In the genomic region with DNA sequence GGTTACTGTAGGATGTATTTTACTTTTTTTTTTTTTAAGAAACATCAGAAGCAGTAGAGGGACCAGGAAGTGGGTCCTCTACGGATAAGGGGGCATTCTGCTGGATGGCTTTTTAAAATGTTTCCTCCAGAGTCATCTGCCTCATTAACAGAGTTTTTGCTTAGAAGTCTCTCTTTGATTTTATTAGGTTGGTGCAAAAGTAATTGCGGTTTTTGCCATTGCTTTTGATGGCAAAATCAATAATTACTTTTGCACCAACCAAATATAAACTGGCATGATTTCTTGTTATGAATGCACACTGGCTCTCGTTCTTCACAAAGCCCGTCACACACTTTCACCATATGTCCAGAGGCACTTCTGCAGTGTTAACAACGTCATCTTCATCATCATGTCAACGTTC, we compare ENCODE assay signal across 32 cellular contexts.
"Had no signal": no experiment of that assay in that cellular context is flagged by ENCODE, and none has a peak within 500 bp of the region (broad histone marks: within the 10 kb centered on the region; RNA-seq: fewer than 3 reads in every experiment).

No MANE protein-coding gene starts in this region.

- H3K27ac ChIP-seq: VCaP, WERI-Rb-1 had no signal

- H3K36me3 ChIP-seq: WERI-Rb-1 had no signal

- FAIRE-seq: TTC549 had no signal

- ATAC-seq: activated CD4-positive, alpha-beta T cell treated with anti-CD3 and anti-CD28 coated beads for 36 hours; activated CD4-positive, CD25-positive, alpha-beta regulatory T cell treated with anti-CD3 and anti-CD28 coated beads, Interleukin-2, amount 50 U/mL, for 24 hours; activated CD8-positive, alpha-beta memory T cell treated with anti-CD3 and anti-CD28 coated beads, Interleukin-2, amount 10 ng/mL, durations not matched to agents 7 days and 5 days; activated CD8-positive, alpha-beta T cell treated with anti-CD3 and anti-CD28 coated beads for 36 hours; activated CD8-positive, alpha-beta T cell treated with anti-CD3 and anti-CD28 coated beads, Interleukin-2, amount 10 ng/mL, durations not matched to agents 7 days and 5 days; T-helper 17 cell; WTC11 had no signal

- DNase-seq: activated B cell treated with CpG ODN at 0.5 μM for 24 hours; activated CD4-positive, alpha-beta memory T cell treated with anti-CD3 and anti-CD28 coated beads for 36 hours; activated CD4-positive, alpha-beta memory T cell treated with anti-CD3 and anti-CD28 coated beads, Interleukin-2, amount 10 ng/mL, durations not matched to agents 7 days and 5 days; activated CD4-positive, alpha-beta T cell treated with anti-CD3 and anti-CD28 coated beads for 1 hour; activated CD4-positive, alpha-beta T cell treated with anti-CD3 and anti-CD28 coated beads for 36 hours; activated CD4-positive, alpha-beta T cell treated with anti-CD3 and anti-CD28 coated beads for 4 hours; activated CD4-positive, alpha-beta T cell treated with anti-CD3 and anti-CD28 coated beads for 48 hours; activated CD4-positive, alpha-beta T cell treated with anti-CD3 and anti-CD28 coated beads, Interleukin-2, amount 10 ng/mL, durations not matched to agents 24 days and 14 days; activated CD4-positive, alpha-beta T cell treated with anti-CD3 and anti-CD28 coated beads, Interleukin-2, amount 10 ng/mL, durations not matched to agents 7 days and 5 days; activated CD4-positive, alpha-beta T cell treated with anti-CD3 and anti-CD28 coated beads, Interleukin-2, amount 50 U/mL, for 1 hour; activated CD4-positive, alpha-beta T cell treated with anti-CD3 and anti-CD28 coated beads, Interleukin-2, amount 50 U/mL, for 4 hours; activated CD4-positive, alpha-beta T cell treated with anti-CD3 and anti-CD28 coated beads, Interleukin-2, amount 50 U/mL, for 48 hours; activated CD4-positive, CD25-positive, alpha-beta regulatory T cell; activated CD4-positive, CD25-positive, alpha-beta regulatory T cell treated with anti-CD3 and anti-CD28 coated beads, Interleukin-2, amount 50 U/mL, for 72 hours; activated CD8-positive, alpha-beta memory T cell treated with anti-CD3 and anti-CD28 coated beads for 24 hours; activated CD8-positive, alpha-beta memory T cell treated with anti-CD3 and anti-CD28 coated beads, Interleukin-2, amount 10 ng/mL, durations not matched to agents 7 days and 5 days; activated CD8-positive, alpha-beta memory T cell treated with anti-CD3 and anti-CD28 coated beads, Interleukin-2, amount 50 U/mL, for 4 hours; activated CD8-positive, alpha-beta memory T cell treated with anti-CD3 and anti-CD28 coated beads, Interleukin-2, amount 50 U/mL, for 48 hours; activated CD8-positive, alpha-beta T cell treated with anti-CD3 and anti-CD28 coated beads for 36 hours; activated CD8-positive, alpha-beta T cell treated with anti-CD3 and anti-CD28 coated beads, Interleukin-2, amount 10 ng/mL, durations not matched to agents 7 days and 5 days; activated T-cell treated with anti-CD3 and anti-CD28 coated beads for 4 hours; activated T-cell treated with anti-CD3 and anti-CD28 coated beads, Interleukin-2, amount 50 U/mL, for 1 hour; T-helper 1 cell; T-helper 17 cell; T-helper 2 cell; T-helper 9 cell; T1000; WERI-Rb-1 had no signal
